In the genomic region with DNA sequence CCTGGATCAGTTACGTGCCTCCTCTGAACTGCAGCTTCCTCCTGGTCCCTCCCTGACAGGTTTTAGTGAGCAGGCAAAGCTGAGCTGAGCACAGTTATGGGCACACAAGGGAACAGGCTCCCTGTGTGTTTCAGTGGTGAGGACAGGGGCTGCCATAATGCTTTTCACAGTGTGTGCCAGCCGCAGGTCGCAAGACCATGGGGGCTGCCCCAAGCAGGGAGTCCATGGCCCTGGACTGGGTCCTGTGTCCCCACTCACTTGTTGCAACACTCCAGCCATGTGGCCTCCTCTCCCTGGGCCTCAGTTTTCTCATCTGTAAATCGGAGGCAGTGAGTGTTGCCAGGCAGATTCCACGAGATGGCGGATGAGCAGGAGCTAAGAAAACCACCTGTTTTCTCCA, we compare ENCODE assay signal across 29 cellular contexts. TPM values are rescaled to one million over a fixed set of nuclear protein-coding genes. Genes with fewer than 3 reads are reported as not detected.
"Had no signal": no experiment of that assay in that cellular context is flagged by ENCODE, and none has a peak within 500 bp of the region (broad histone marks: within the 10 kb centered on the region; RNA-seq: fewer than 3 reads in every experiment).

No MANE protein-coding gene starts in this region.

- H3K27ac Mint-ChIP-seq: naive thymus-derived CD8-positive, alpha-beta T cell had no signal

- H3K4me3 Mint-ChIP-seq: immature natural killer cell; naive thymus-derived CD8-positive, alpha-beta T cell; nephron; neural crest cell; stimulated activated naive B cell treated with anti-CD40 and anti-IgM and Interleukin-4, amounts not matched to agents 10 μg/mL and 1 μg/mL and 100 μg/mL, for 72 hours had no signal

- ATAC-seq: left colon; left lung; lower lobe of right lung; naive thymus-derived CD8-positive, alpha-beta T cell; stimulated activated naive B cell treated with anti-CD40 and anti-IgM and Interleukin-4, amounts not matched to agents 10 μg/mL and 1 μg/mL and 100 μg/mL, for 72 hours; stimulated activated naive CD8-positive, alpha-beta T cell treated with anti-CD3 and anti-CD28 coated beads, Interleukin-15, Interleukin-2, amounts not matched to agents 100 U/mL and 50 U/mL, for 24 hours had no signal

- H3K4me3 ChIP-seq: left lung, lower lobe of right lung, psoas muscle, skin epidermis, stomach, testis, thyroid gland, transverse colon, upper lobe of left lung, vagina had no signal

- H3K4me1 Mint-ChIP-seq: immature natural killer cell; stimulated activated naive B cell treated with anti-CD40 and anti-IgM and Interleukin-4, amounts not matched to agents 10 μg/mL and 1 μg/mL and 100 μg/mL, for 72 hours had no signal

- H3K36me3 Mint-ChIP-seq: immature natural killer cell; stimulated activated naive B cell treated with anti-CD40 and anti-IgM and Interleukin-4, amounts not matched to agents 10 μg/mL and 1 μg/mL and 100 μg/mL, for 72 hours had no signal

- H3K4me1 ChIP-seq: left lung, lower lobe of right lung, parathyroid adenoma, stomach, testis, thyroid gland, transverse colon, upper lobe of left lung, vagina had no signal

- H3K36me3 ChIP-seq: left lung, lower lobe of right lung, neutrophil, stomach, thyroid gland, transverse colon, upper lobe of left lung, vagina had no signal

- DNase-seq: hypothalamus; immature natural killer cell; kidney; left colon; left lung; lower lobe of right lung; mammary epithelial cell; mesenchymal stem cell; naive thymus-derived CD8-positive, alpha-beta T cell; occipital lobe; psoas muscle; stimulated activated CD4-positive, alpha-beta T cell treated with anti-CD3 and anti-CD28 coated beads, Interleukin-12 subunit alpha, Interleukin-12 subunit beta, amount 100 ng/mL, for 4 hours; stimulated activated CD4-positive, alpha-beta T cell treated with anti-CD3 and anti-CD28 coated beads, Interleukin-15, amount 100 ng/mL, for 24 hours; stimulated activated CD4-positive, alpha-beta T cell treated with anti-CD3 and anti-CD28 coated beads, Interleukin-2, amount 100 ng/mL, for 24 hours; stimulated activated CD4-positive, alpha-beta T cell treated with anti-CD3 and anti-CD28 coated beads, Interleukin-4, amount 100 ng/mL, for 1 hour; stimulated activated naive B cell treated with anti-CD40 and anti-IgM and Interleukin-4, amounts not matched to agents 10 μg/mL and 1 μg/mL and 100 μg/mL, for 72 hours; stimulated activated naive CD8-positive, alpha-beta T cell treated with anti-CD3 and anti-CD28 coated beads, Interleukin-15, Interleukin-2, amounts not matched to agents 100 U/mL and 50 U/mL, for 24 hours; stomach; testis; thyroid gland; transverse colon had no signal

- H3K27me3 ChIP-seq: left lung, testis, thyroid gland, transverse colon, upper lobe of left lung, vagina had no signal

- H3K27ac ChIP-seq: left lung, lower lobe of right lung, neutrophil, parathyroid adenoma, psoas muscle, skin epidermis, stomach, testis, thyroid gland, transverse colon, upper lobe of left lung, vagina had no signal

- H3K9me3 ChIP-seq: neutrophil, psoas muscle, testis, thyroid gland, transverse colon, vagina had no signal

RNA-seq across cellular contexts. Expression of a gene that starts 57.3 kb away (rescaled TPM):
- total RNA-seq: liver; naive thymus-derived CD8-positive, alpha-beta T cell had no signal
